Comparison of ENCODE assay signal across 29 cellular contexts in genomic region chr2:128642316-128642715, GRCh38.
DNase-seq lines count a peak whose midpoint lies in the region; ATAC-seq, FAIRE-seq and TF ChIP-seq lines count a peak whose summit lies in the region.
"Had no signal": no experiment of that assay in that cellular context is flagged by ENCODE, and none has a peak within 500 bp of the region (broad histone marks: within the 10 kb centered on the region; RNA-seq: fewer than 3 reads in every experiment).

No MANE protein-coding gene starts in this region.

- no peaks in the 10 kb centered on the region for H3K36me3 ChIP-seq in H1 (ENCODE audit: control insufficient read depth in 2 of 4, insufficient read depth in 4 of 4, low read length in 3 of 4)
- no peaks in the 10 kb centered on the region for H3K36me3 ChIP-seq in neural progenitor cell
- H3K36me3 ChIP-seq: gastroesophageal sphincter, pancreas, right lobe of liver, thoracic aorta had no signal

- peaks cover 0 to 2% (median 0%) of the 10 kb centered on the region in 4 experiments; a peak in 2 of 7 replicates for H3K27me3 ChIP-seq in H1 (replicated peaks in 1 of 4; ENCODE audit: control insufficient read depth in 3 of 4, extremely low read depth in 1 of 4, insufficient read depth in 3 of 4, low read length in 3 of 4)
- H3K27me3 ChIP-seq in neural progenitor cell = no peaks in the 10 kb centered on the region
- H3K27me3 ChIP-seq: gastroesophageal sphincter, pancreas, right lobe of liver had no signal

- no peaks in the 10 kb centered on the region for H3K36me3 Mint-ChIP-seq in activated naive CD8-positive, alpha-beta T cell treated with anti-CD3 and anti-CD28 coated beads, Interleukin-2, amount 10 ng/mL, durations not matched to agents 7 days and 5 days
- H3K36me3 Mint-ChIP-seq in activated naive CD8-positive, alpha-beta T cell treated with anti-CD3 and anti-CD28 coated beads for 36 hours = no peaks in the 10 kb centered on the region
- H3K36me3 Mint-ChIP-seq in neural progenitor cell (no peaks in the 10 kb centered on the region), type B pancreatic cell (no peaks in the 10 kb centered on the region)
- H3K36me3 Mint-ChIP-seq: CD4-positive, CD25-positive, alpha-beta regulatory T cell; mesothelial cell of epicardium; naive B cell had no signal

- POLR2A ChIA-PET in activated naive CD8-positive, alpha-beta T cell treated with anti-CD3 and anti-CD28 coated beads, Interleukin-2, amount 10 ng/mL, durations not matched to agents 7 days and 5 days (lab: Charles Lee) = no interaction called here
- POLR2A ChIA-PET in H1 (lab: Charles Lee; ENCODE audit: partially characterized antibody) = no interaction called here

- WGBS in H1 (ENCODE audit: extremely low coverage in 1 of 2, insufficient coverage in 1 of 2, insufficient read length in 1 of 2, insufficient replicate concordance in 2 of 2, low coverage in 1 of 2, low lambda C conversion rate in 2 of 2, missing lambda C conversion rate in 1 of 2), 2 experiments = 91% methylated on average over 5 of the region's 5 CpGs; no CpG with 5 or more reads in 1 of the 2 experiments

- H3K14ac ChIP-seq in H1 (ENCODE audit: insufficient read length) = no peak overlapping the region

- H4K5ac ChIP-seq in H1 (ENCODE audit: insufficient read length, low read depth, low read length) = no peak overlapping the region

- peaks cover 2% of the 10 kb centered on the region for H3K4me1 Mint-ChIP-seq in activated naive CD8-positive, alpha-beta T cell treated with anti-CD3 and anti-CD28 coated beads, Interleukin-2, amount 10 ng/mL, durations not matched to agents 7 days and 5 days
- H3K4me1 Mint-ChIP-seq in activated naive CD8-positive, alpha-beta T cell treated with anti-CD3 and anti-CD28 coated beads for 36 hours = no peaks in the 10 kb centered on the region
- H3K4me1 Mint-ChIP-seq in neural progenitor cell (peaks cover 92% of the 10 kb centered on the region), type B pancreatic cell (ENCODE audit: unreplicated experiment) (peaks cover 29% of the 10 kb centered on the region)
- H3K4me1 Mint-ChIP-seq: CD4-positive, CD25-positive, alpha-beta regulatory T cell had no signal

- no peak overlapping the region; the same call in 1 of the 2 replicates for H4K8ac ChIP-seq in H1 (ENCODE audit: extremely low read depth, insufficient read depth, low read length)

- H3K4me3 ChIP-seq in H1 (ENCODE audit: extremely low read depth in 1 of 4, insufficient read depth in 2 of 4, low read depth in 3 of 4, low read length in 4 of 4) (no peak overlapping the region), neural progenitor cell (no peak overlapping the region)
- H3K4me3 ChIP-seq: gastroesophageal sphincter, pancreas, PC-9, right lobe of liver, thoracic aorta had no signal

- H3K4me1 ChIP-seq in H1 (replicated peaks in 1 of 4; ENCODE audit: control insufficient read depth in 3 of 4, insufficient read depth in 4 of 4, low read length in 3 of 4) (peaks cover 29 to 58% (median 38%) of the 10 kb centered on the region in 4 experiments), neural progenitor cell (peaks cover 56% of the 10 kb centered on the region)
- H3K4me1 ChIP-seq: gastroesophageal sphincter, pancreas, right lobe of liver had no signal

- no peak for ATAC-seq in activated naive CD8-positive, alpha-beta T cell treated with anti-CD3 and anti-CD28 coated beads, Interleukin-2, amount 10 ng/mL, durations not matched to agents 7 days and 5 days (ENCODE audit: low read depth)
- ATAC-seq in GM18873 (IDR thresholded peaks at IDR 0.05; ENCODE audit: low FRiP score, unreplicated experiment) (no peak), HG03460 (IDR thresholded peaks at IDR 0.05; ENCODE audit: unreplicated experiment) (no peak)
- ATAC-seq: gastroesophageal sphincter, HCT116, left ventricle myocardium superior, pancreas had no signal

- peak overlapping the region; percentile 2 for H3K4ac ChIP-seq in H1 (replicated peaks; ENCODE audit: insufficient read length, low read depth, low read length)

- peak overlapping the region; percentile 34 for H2BK120ac ChIP-seq in H1 (replicated peaks; ENCODE audit: low read depth, low read length)

- H3K9ac ChIP-seq in H1 (replicated peaks in 1 of 4; ENCODE audit: extremely low read depth in 1 of 4, low read depth in 3 of 4, low read length in 3 of 4) (no peak overlapping the region), neural progenitor cell (no peak overlapping the region)

- peak overlapping the region; percentile 63 for H4K91ac ChIP-seq in H1 (replicated peaks; ENCODE audit: insufficient read length, low read length)

- no peak overlapping the region for H3K23ac ChIP-seq in H1 (ENCODE audit: insufficient read length)

- no peak for TF ChIP-seq POLR2A in H1 (IDR thresholded peaks at IDR 0.05; ENCODE audit: control extremely low read depth in 1 of 2, low read depth in 2 of 2, low read length in 2 of 2)

- H3K18ac ChIP-seq in H1 (ENCODE audit: extremely low read depth, low read length) = peak overlapping the region; percentile 62

- peak; percentile 12 for DNase-seq in activated naive CD8-positive, alpha-beta T cell treated with anti-CD3 and anti-CD28 coated beads, Interleukin-2, amount 10 ng/mL, durations not matched to agents 7 days and 5 days
- no peak for DNase-seq in activated naive CD8-positive, alpha-beta T cell treated with anti-CD3 and anti-CD28 coated beads for 36 hours
- DNase-seq in H1 (ENCODE audit: low read depth in 1 of 2, low spot score in 2 of 2) (no peak), neural progenitor cell (ENCODE audit: low spot score) (no peak), type B pancreatic cell (ENCODE audit: extremely low spot score, unreplicated experiment) (peak; percentile 31), EL (no peak)
- DNase-seq: activated CD4-positive, alpha-beta T cell treated with anti-CD3 and anti-CD28 coated beads for 48 hours; activated naive CD4-positive, alpha-beta T cell treated with anti-CD3 and anti-CD28 coated beads, Interleukin-2, amount 50 U/mL, for 16 hours; anterior cingulate cortex; CD4-positive, CD25-positive, alpha-beta regulatory T cell; hypothalamus; left ventricle myocardium superior; naive B cell; NCI-H2029; NCI-H526; NK-92 treated with Interleukin-12 subunit alpha and Interleukin-12 subunit beta, amount 100 ng/mL, for 24 hours; PC-9; SHP77; stimulated activated naive CD4-positive, alpha-beta T cell; T-helper 9 cell had no signal

- H3K79me2 ChIP-seq in H1 (ENCODE audit: control insufficient read depth in 1 of 2, insufficient read depth in 2 of 2, low read length in 2 of 2) (no peaks in the 10 kb centered on the region), neural progenitor cell (ENCODE audit: low read depth) (no peaks in the 10 kb centered on the region)

- peaks cover 45% of the 10 kb centered on the region for H3F3A ChIP-seq in neural progenitor cell (ENCODE audit: low read depth)

- H3K9me3 Mint-ChIP-seq in activated naive CD8-positive, alpha-beta T cell treated with anti-CD3 and anti-CD28 coated beads, Interleukin-2, amount 10 ng/mL, durations not matched to agents 7 days and 5 days = no peaks in the 10 kb centered on the region
- no peaks in the 10 kb centered on the region for H3K9me3 Mint-ChIP-seq in activated naive CD8-positive, alpha-beta T cell treated with anti-CD3 and anti-CD28 coated beads for 36 hours
- H3K9me3 Mint-ChIP-seq in neural progenitor cell (no peaks in the 10 kb centered on the region), type B pancreatic cell (no peaks in the 10 kb centered on the region)
- H3K9me3 Mint-ChIP-seq: CD4-positive, CD25-positive, alpha-beta regulatory T cell; mesothelial cell of epicardium; naive B cell had no signal

- H3K27ac ChIP-seq in H1 (ENCODE audit: low read depth, low read length) (no peak overlapping the region), neural progenitor cell (no peak overlapping the region)
- H3K27ac ChIP-seq: gastroesophageal sphincter, pancreas, PC-9, right lobe of liver, thoracic aorta, VCaP had no signal

- TF ChIP-seq CTCF in H1 (IDR thresholded peaks at IDR 0.05; ENCODE audit: control extremely low read depth in 1 of 3, insufficient read depth in 1 of 3, low read depth in 1 of 3, low read length in 3 of 3) = no peak
- no peak for TF ChIP-seq CTCF in neural progenitor cell (IDR thresholded peaks at IDR 0.05)
- TF ChIP-seq CTCF in type B pancreatic cell (conservative IDR thresholded peaks at IDR 0.05) = no peak

- no peak for TF ChIP-seq RAD21 in H1 (IDR thresholded peaks at IDR 0.05 in 1 of 2, conservative IDR thresholded peaks at IDR 0.05 in 1 of 2; ENCODE audit: low read depth in 2 of 2, low read length in 2 of 2)

- peaks cover 2% of the 10 kb centered on the region; the same call in 1 of the 2 replicates for H3K23me2 ChIP-seq in H1 (ENCODE audit: low read depth, low read length)

- H2BK5ac ChIP-seq in H1 (ENCODE audit: low read depth, low read length) = peak overlapping the region; percentile 98; the same call in 1 of the 2 replicates

- no peak overlapping the region for H3K27ac Mint-ChIP-seq in activated naive CD8-positive, alpha-beta T cell treated with anti-CD3 and anti-CD28 coated beads, Interleukin-2, amount 10 ng/mL, durations not matched to agents 7 days and 5 days
- no peak overlapping the region for H3K27ac Mint-ChIP-seq in activated naive CD8-positive, alpha-beta T cell treated with anti-CD3 and anti-CD28 coated beads for 36 hours
- H3K27ac Mint-ChIP-seq in neural progenitor cell (peak overlapping the region; percentile 90), type B pancreatic cell (no peak overlapping the region)
- H3K27ac Mint-ChIP-seq: mesothelial cell of epicardium had no signal

- no peaks in the 10 kb centered on the region for H3K79me1 ChIP-seq in H1 (ENCODE audit: low read depth, low read length)

- CTCF ChIA-PET in H1 (lab: Charles Lee; ENCODE audit: partially characterized antibody) = interaction anchor here (1.1 to 1.2 kb wide), 2 partner anchors 33 to 333 kb away, joined by 3 to 5 read pairs; no protein-coding TSS in a partner anchor

- H4K20me1 ChIP-seq in H1 (replicated peaks in 1 of 2; ENCODE audit: control insufficient read depth in 1 of 2, insufficient read depth in 2 of 2, low read length in 2 of 2) (no peaks in the 10 kb centered on the region), neural progenitor cell (ENCODE audit: low read depth) (no peaks in the 10 kb centered on the region)

- H2AFZ ChIP-seq in H1 (ENCODE audit: low read length) (no peak overlapping the region), neural progenitor cell (replicated peaks) (no peak overlapping the region)
- H2AFZ ChIP-seq: PC-9 had no signal

- H2AK5ac ChIP-seq in H1 (ENCODE audit: low read depth, low read length) = peak overlapping the region; percentile 96

- H2BK20ac ChIP-seq in H1 (ENCODE audit: low read length) = peak overlapping the region; percentile 98

- no peak for TF ChIP-seq EP300 in H1 (IDR thresholded peaks at IDR 0.05; ENCODE audit: borderline replicate concordance in 1 of 2, low read depth in 2 of 2, low read length in 2 of 2)

- no peak overlapping the region; the same call in 1 of the 2 replicates for H2BK15ac ChIP-seq in H1 (ENCODE audit: low read length)

- H3K4me3 Mint-ChIP-seq in activated naive CD8-positive, alpha-beta T cell treated with anti-CD3 and anti-CD28 coated beads, Interleukin-2, amount 10 ng/mL, durations not matched to agents 7 days and 5 days = no peak overlapping the region
- no peak overlapping the region for H3K4me3 Mint-ChIP-seq in activated naive CD8-positive, alpha-beta T cell treated with anti-CD3 and anti-CD28 coated beads for 36 hours
- peak overlapping the region; percentile 33 for H3K4me3 Mint-ChIP-seq in neural progenitor cell
- H3K4me3 Mint-ChIP-seq in type B pancreatic cell = no peak overlapping the region
- H3K4me3 Mint-ChIP-seq: CD4-positive, CD25-positive, alpha-beta regulatory T cell; mesothelial cell of epicardium; naive B cell had no signal

- FAIRE-seq in H1 (lab: Jason Lieb, UNC) = no peak
- FAIRE-seq: pancreas had no signal

- H3K4me2 ChIP-seq in H1 (ENCODE audit: insufficient read depth in 1 of 2, low read depth in 2 of 2, low read length in 2 of 2) (no peak overlapping the region), neural progenitor cell (no peak overlapping the region)
- H3K4me2 ChIP-seq: PC-9 had no signal

- peak overlapping the region; percentile 99; the same call in 1 of the 2 replicates for H2BK12ac ChIP-seq in H1 (ENCODE audit: low read depth, low read length)

- H3K56ac ChIP-seq in H1 (replicated peaks; ENCODE audit: insufficient read length, low read depth, low read length) = no peak overlapping the region

- H3K27me3 Mint-ChIP-seq in activated naive CD8-positive, alpha-beta T cell treated with anti-CD3 and anti-CD28 coated beads, Interleukin-2, amount 10 ng/mL, durations not matched to agents 7 days and 5 days = peaks cover 25% of the 10 kb centered on the region
- H3K27me3 Mint-ChIP-seq in activated naive CD8-positive, alpha-beta T cell treated with anti-CD3 and anti-CD28 coated beads for 36 hours = no peaks in the 10 kb centered on the region
- H3K27me3 Mint-ChIP-seq in neural progenitor cell (ENCODE audit: insufficient read depth, low read depth) (peaks cover 11% of the 10 kb centered on the region), type B pancreatic cell (peaks cover 8% of the 10 kb centered on the region)
- H3K27me3 Mint-ChIP-seq: CD4-positive, CD25-positive, alpha-beta regulatory T cell had no signal

- H3K9me3 ChIP-seq in H1 (ENCODE audit: insufficient read depth in 2 of 2, low read depth in 1 of 2, low read length in 1 of 2) (no peaks in the 10 kb centered on the region), neural progenitor cell (ENCODE audit: low read depth) (no peaks in the 10 kb centered on the region)
- H3K9me3 ChIP-seq: gastroesophageal sphincter, pancreas, right lobe of liver, thoracic aorta had no signal

Comparison
In these comparisons a context has a peak if more than half of its experiments do, and no peak if none do; other contexts are left out.
1. DNase-seq: peak in activated naive CD8-positive, alpha-beta T cell treated with anti-CD3 and anti-CD28 coated beads, Interleukin-2, amount 10 ng/mL, durations not matched to agents 7 days and 5 days (single experiment) and type B pancreatic cell (single experiment); none in activated naive CD8-positive, alpha-beta T cell treated with anti-CD3 and anti-CD28 coated beads for 36 hours (single experiment), H1 (0 of 2), neural progenitor cell (single experiment) and EL (single experiment).